In the genomic region with DNA sequence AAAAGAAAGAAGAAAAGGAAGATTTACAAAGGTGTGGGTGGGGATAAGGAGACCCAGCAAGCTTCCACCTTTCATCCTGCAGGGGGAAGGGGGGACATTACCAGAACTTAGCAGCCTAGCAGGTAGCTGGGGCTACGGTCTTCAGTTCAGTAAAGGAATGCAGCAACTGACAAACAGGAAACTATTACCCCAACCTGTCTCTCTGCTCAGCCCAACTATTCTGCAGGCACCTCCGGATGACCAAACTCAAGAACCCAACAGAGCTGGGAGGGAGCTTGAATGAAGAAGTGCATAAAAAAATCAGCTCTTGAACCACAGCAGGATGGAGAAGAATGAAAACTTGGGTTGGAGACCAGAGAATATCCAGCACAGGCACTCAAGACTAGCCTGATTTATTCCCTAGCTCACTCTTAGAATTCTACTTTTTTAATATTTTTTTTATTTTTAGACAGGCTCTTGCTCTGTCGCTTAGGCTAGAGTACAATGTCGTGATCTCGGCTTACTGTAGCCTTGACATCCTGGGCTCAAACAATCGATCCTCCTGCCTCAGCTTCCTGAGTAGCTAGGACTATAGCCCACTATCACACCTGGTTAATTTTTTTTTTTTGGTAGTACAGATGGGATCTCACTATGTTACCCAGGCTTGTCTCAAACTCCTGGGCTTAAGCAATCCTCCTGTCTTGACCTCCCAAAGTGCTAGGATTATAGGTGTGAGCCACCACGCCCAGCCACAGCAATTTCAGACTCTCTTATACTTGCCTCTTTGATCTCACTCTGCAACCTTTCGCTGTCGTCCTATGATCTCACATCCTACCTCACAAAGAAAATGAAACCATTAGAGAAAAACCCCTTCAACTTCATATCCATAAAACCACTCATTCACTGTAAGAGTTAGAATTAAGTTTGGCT, we compare ENCODE assay signal across 1 cellular context.
TF ChIP-seq lines count a peak whose summit lies in the region.

No MANE protein-coding gene starts in this region.

TF ChIP-seq in GM12878, 131 proteins besides CTCF, POLR2A, EP300 and RAD21 (continued from another document):
- TF ChIP-seq, protein P1, sequence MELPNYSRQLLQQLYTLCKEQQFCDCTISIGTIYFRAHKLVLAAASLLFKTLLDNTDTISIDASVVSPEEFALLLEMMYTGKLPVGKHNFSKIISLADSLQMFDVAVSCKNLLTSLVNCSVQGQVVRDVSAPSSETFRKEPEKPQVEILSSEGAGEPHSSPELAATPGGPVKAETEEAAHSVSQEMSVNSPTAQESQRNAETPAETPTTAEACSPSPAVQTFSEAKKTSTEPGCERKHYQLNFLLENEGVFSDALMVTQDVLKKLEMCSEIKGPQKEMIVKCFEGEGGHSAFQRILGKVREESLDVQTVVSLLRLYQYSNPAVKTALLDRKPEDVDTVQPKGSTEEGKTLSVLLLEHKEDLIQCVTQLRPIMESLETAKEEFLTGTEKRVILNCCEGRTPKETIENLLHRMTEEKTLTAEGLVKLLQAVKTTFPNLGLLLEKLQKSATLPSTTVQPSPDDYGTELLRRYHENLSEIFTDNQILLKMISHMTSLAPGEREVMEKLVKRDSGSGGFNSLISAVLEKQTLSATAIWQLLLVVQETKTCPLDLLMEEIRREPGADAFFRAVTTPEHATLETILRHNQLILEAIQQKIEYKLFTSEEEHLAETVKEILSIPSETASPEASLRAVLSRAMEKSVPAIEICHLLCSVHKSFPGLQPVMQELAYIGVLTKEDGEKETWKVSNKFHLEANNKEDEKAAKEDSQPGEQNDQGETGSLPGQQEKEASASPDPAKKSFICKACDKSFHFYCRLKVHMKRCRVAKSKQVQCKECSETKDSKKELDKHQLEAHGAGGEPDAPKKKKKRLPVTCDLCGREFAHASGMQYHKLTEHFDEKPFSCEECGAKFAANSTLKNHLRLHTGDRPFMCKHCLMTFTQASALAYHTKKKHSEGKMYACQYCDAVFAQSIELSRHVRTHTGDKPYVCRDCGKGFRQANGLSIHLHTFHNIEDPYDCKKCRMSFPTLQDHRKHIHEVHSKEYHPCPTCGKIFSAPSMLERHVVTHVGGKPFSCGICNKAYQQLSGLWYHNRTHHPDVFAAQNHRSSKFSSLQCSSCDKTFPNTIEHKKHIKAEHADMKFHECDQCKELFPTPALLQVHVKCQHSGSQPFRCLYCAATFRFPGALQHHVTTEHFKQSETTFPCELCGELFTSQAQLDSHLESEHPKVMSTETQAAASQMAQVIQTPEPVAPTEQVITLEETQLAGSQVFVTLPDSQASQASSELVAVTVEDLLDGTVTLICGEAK (IDR thresholded peaks at IDR 0.05; ENCODE audit: borderline replicate concordance): no peak
- TF ChIP-seq, protein P2, sequence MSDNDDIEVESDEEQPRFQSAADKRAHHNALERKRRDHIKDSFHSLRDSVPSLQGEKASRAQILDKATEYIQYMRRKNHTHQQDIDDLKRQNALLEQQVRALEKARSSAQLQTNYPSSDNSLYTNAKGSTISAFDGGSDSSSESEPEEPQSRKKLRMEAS (IDR thresholded peaks at IDR 0.05; ENCODE audit: low read depth, low read length): no peak
- TF ChIP-seq BHLHE40 (IDR thresholded peaks at IDR 0.05; ENCODE audit: borderline replicate concordance in 1 of 2, low read depth in 2 of 2, low read length in 1 of 2) (no peak), JUND (IDR thresholded peaks at IDR 0.05; ENCODE audit: low read depth, low read length) (no peak), ZBED1 (IDR thresholded peaks at IDR 0.05; ENCODE audit: borderline replicate concordance) (no peak), JUNB (IDR thresholded peaks at IDR 0.05) (peak; percentile 32; the same call in 1 of the 2 replicates), PAX5 (IDR thresholded peaks at IDR 0.05; ENCODE audit: borderline replicate concordance, low read depth, low read length) (no peak), KAT2A (conservative IDR thresholded peaks at IDR 0.05; ENCODE audit: control insufficient read depth, low read depth, low read length) (no peak), EZH2 (IDR thresholded peaks at IDR 0.05; ENCODE audit: borderline replicate concordance, control insufficient read depth, low read depth, low read length) (no peak), ETV6 (conservative IDR thresholded peaks at IDR 0.05 in 1 of 2, IDR thresholded peaks at IDR 0.05 in 1 of 2; ENCODE audit: borderline replicate concordance in 1 of 2, low read depth in 1 of 2) (no peak), ZNF274 (IDR thresholded peaks at IDR 0.05; ENCODE audit: insufficient read depth, insufficient read length) (no peak), EED (IDR thresholded peaks at IDR 0.05; ENCODE audit: low read depth) (0 out of 2 replicates have a peak, but pooled peaks have one; percentile 12)
- TF ChIP-seq, protein P3, sequence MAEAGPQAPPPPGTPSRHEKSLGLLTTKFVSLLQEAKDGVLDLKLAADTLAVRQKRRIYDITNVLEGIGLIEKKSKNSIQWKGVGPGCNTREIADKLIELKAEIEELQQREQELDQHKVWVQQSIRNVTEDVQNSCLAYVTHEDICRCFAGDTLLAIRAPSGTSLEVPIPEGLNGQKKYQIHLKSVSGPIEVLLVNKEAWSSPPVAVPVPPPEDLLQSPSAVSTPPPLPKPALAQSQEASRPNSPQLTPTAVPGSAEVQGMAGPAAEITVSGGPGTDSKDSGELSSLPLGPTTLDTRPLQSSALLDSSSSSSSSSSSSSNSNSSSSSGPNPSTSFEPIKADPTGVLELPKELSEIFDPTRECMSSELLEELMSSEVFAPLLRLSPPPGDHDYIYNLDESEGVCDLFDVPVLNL (IDR thresholded peaks at IDR 0.05; ENCODE audit: low read depth, low read length): no peak
- TF ChIP-seq, protein P4, sequence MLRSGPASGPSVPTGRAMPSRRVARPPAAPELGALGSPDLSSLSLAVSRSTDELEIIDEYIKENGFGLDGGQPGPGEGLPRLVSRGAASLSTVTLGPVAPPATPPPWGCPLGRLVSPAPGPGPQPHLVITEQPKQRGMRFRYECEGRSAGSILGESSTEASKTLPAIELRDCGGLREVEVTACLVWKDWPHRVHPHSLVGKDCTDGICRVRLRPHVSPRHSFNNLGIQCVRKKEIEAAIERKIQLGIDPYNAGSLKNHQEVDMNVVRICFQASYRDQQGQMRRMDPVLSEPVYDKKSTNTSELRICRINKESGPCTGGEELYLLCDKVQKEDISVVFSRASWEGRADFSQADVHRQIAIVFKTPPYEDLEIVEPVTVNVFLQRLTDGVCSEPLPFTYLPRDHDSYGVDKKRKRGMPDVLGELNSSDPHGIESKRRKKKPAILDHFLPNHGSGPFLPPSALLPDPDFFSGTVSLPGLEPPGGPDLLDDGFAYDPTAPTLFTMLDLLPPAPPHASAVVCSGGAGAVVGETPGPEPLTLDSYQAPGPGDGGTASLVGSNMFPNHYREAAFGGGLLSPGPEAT (IDR thresholded peaks at IDR 0.05; ENCODE audit: low read depth): no peak
